ENCODE assay signal across 12 cellular contexts in the genomic region with DNA sequence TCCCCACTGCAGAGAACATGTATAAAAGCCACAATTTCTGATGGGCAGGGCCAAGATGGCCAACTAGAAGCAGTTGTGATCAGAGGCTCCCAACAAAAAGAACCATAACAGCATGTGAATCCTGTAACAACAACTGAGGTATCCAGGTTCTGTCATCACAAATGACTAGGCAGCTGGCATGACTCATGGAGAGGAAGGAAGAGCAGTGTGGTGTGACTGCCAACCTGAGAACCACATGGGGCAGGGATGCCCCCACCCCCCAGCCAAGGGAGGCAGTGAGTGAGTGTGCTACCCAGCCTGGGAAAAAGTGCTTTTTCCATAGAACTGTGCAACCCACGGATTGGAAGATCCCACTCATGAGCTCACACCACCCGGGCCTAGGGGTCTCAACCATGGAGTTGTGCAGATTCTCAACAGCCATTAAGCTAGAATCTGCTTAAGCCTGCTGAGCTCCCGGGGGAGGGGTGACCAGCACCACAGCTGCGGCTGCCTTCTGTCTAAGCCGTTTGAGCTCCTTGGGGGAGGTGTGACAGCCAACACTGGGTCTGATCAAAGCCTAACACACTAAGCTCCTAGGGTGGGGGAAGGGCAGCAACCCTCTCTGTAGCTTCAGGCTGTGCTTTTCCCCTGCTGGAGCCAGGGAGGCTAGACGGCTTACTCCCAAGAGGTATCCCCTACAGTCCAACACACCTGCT.
DNase-seq lines count a peak whose midpoint lies in the region; ATAC-seq and TF ChIP-seq lines count a peak whose summit lies in the region.
"Had no signal": no experiment of that assay in that cellular context is flagged by ENCODE, and none has a peak within 500 bp of the region (broad histone marks: within the 10 kb centered on the region; RNA-seq: fewer than 3 reads in every experiment).

No MANE protein-coding gene starts in this region.

- peak; percentile 71 for ATAC-seq in GM18511 (IDR thresholded peaks at IDR 0.05; ENCODE audit: unreplicated experiment)
- no peak for ATAC-seq in GM19467 (IDR thresholded peaks at IDR 0.05; ENCODE audit: unreplicated experiment)
- ATAC-seq: HCT116 had no signal

- peak; percentile 87 for DNase-seq in NCI-H446 treated with DMSO at 0.1 percent for 48 hours (lab: John Stamatoyannopoulos, UW)
- DNase-seq in activated gamma-delta T cell treated with Interleukin-2 at 50 U/mL for 16 hours: peak; percentile 36
- DNase-seq in stimulated activated CD4-positive, alpha-beta T cell treated with anti-CD3 and anti-CD28 coated beads, Interleukin-15, amount 100 ng/mL, for 24 hours: peak; percentile 33
- no peak for DNase-seq in RPMI8226
- no peak for DNase-seq in T-helper 9 cell
- DNase-seq in GM20000 (ENCODE audit: low spot score): no peak
- DNase-seq: GF-D8, NCI-H510A treated with DMSO at 0.1 percent for 48 hours, posterior cingulate gyrus had no signal

- no peak for TF ChIP-seq CTCF in GM20000 (IDR thresholded peaks at IDR 0.05; ENCODE audit: extremely low read depth, missing control alignments)

Comparison
In these comparisons a context has a peak if more than half of its experiments do, and no peak if none do; other contexts are left out.
1. DNase-seq: peak in NCI-H446 treated with DMSO at 0.1 percent for 48 hours (single experiment), activated gamma-delta T cell treated with Interleukin-2 at 50 U/mL for 16 hours (single experiment) and stimulated activated CD4-positive, alpha-beta T cell treated with anti-CD3 and anti-CD28 coated beads, Interleukin-15, amount 100 ng/mL, for 24 hours (single experiment); none in RPMI8226 (single experiment), T-helper 9 cell (single experiment) and GM20000 (single experiment).